Comparison of ENCODE assay signal across 17 cellular contexts in genomic region chr2:65027611-65028244, GRCh38. TPM values are rescaled to one million over a fixed set of nuclear protein-coding genes. Genes with fewer than 3 reads are reported as not detected.
A peak's percentile ranks its signal among the peaks of the same experiment; 100 is the strongest.
DNase-seq lines count a peak whose midpoint lies in the region; ATAC-seq, FAIRE-seq and TF ChIP-seq lines count a peak whose summit lies in the region.
"Had no signal": no experiment of that assay in that cellular context is flagged by ENCODE, and none has a peak within 500 bp of the region (broad histone marks: within the 10 kb centered on the region; RNA-seq: fewer than 3 reads in every experiment).

No MANE protein-coding gene starts in this region.

- H3K4ac ChIP-seq in trophoblast cell (ENCODE audit: low read depth, low read length): no peak overlapping the region

- peaks cover 75% of the 10 kb centered on the region for H3K4me1 ChIP-seq in KMS-11 (ENCODE audit: low read depth, poor library complexity, severe bottlenecking)
- H3K4me1 ChIP-seq in K562 (replicated peaks in 1 of 2; ENCODE audit: control insufficient read depth in 2 of 2, insufficient read depth in 2 of 2, low read length in 2 of 2): peaks cover 7 to 22% of the 10 kb centered on the region in 2 experiments; a peak in 4 of 5 replicates
- no peaks in the 10 kb centered on the region for H3K4me1 ChIP-seq in trophoblast cell (ENCODE audit: control insufficient read depth in 1 of 2, insufficient read depth in 2 of 2, low read length in 2 of 2)
- H3K4me1 ChIP-seq: sigmoid colon, uterus had no signal

- no peak overlapping the region for H3K23ac ChIP-seq in trophoblast cell (ENCODE audit: low read length)

- no peak overlapping the region for H2BK12ac ChIP-seq in trophoblast cell (ENCODE audit: low read length)

- H3K4me2 ChIP-seq in KMS-11: peak overlapping the region; percentile 44; the same call in 1 of the 2 replicates
- no peak overlapping the region for H3K4me2 ChIP-seq in K562 (ENCODE audit: insufficient read depth, low read length)
- no peak overlapping the region for H3K4me2 ChIP-seq in trophoblast cell (ENCODE audit: low read length)

- TF ChIP-seq CTCF in KMS-11 (conservative IDR thresholded peaks at IDR 0.05; ENCODE audit: low read depth, low read length): no peak
- no peak for TF ChIP-seq CTCF in K562 (IDR thresholded peaks at IDR 0.05 in 2 of 3, conservative IDR thresholded peaks at IDR 0.05 in 1 of 3; ENCODE audit: insufficient read depth in 2 of 3, low read depth in 1 of 3, low read length in 3 of 3)

- no peak overlapping the region for H3K18ac ChIP-seq in trophoblast cell (ENCODE audit: low read length)

- H3K27me3 ChIP-seq in KMS-11 (ENCODE audit: insufficient read depth, low read depth) (no peaks in the 10 kb centered on the region), K562 (ENCODE audit: control insufficient read depth in 2 of 2, insufficient read depth in 2 of 2, low read length in 2 of 2) (no peaks in the 10 kb centered on the region), trophoblast cell (ENCODE audit: insufficient read depth, low read length) (no peaks in the 10 kb centered on the region)
- H3K27me3 ChIP-seq: MG63, sigmoid colon, uterus had no signal

- H2BK120ac ChIP-seq in trophoblast cell (ENCODE audit: insufficient read depth, low read length, poor library complexity): no peak overlapping the region

- no TSS peak for BruUV-seq in K562 (replicated peaks; lab: Mats Ljungman, UMichigan)

- no peak overlapping the region for H3K14ac ChIP-seq in trophoblast cell (ENCODE audit: low read length)

- CTCF ChIA-PET in K562 (lab: Yijun Ruan, JAX; ENCODE audit: low intra/inter-chr PET ratio): interaction anchor here (0.6 kb wide), 1 partner anchor 11 kb away, joined by 3 read pairs; no protein-coding TSS in a partner anchor

- H4K8ac ChIP-seq in trophoblast cell (ENCODE audit: low read depth, low read length): no peak overlapping the region

- no peak for FAIRE-seq in K562 (lab: Jason Lieb, UNC)
- FAIRE-seq: D721Med had no signal

- TF ChIP-seq EP300 in K562 (IDR thresholded peaks at IDR 0.05; ENCODE audit: low read length): no peak

- TF ChIP-seq RAD21 in K562 (CRISPR knock-in tag; conservative IDR thresholded peaks at IDR 0.05 in 1 of 2, IDR thresholded peaks at IDR 0.05 in 1 of 2): no peak

- intact Hi-C loops in K562 (cut with micrococcal nuclease): no loop called here

- 40% methylated on average over 8 of the region's 8 CpGs for WGBS in K562 (ENCODE audit: insufficient coverage, low coverage, missing lambda C conversion rate)
- WGBS in trophoblast cell (ENCODE audit: extremely low coverage, insufficient coverage, insufficient read length): no CpG with 5 or more reads among the region's 8 CpGs

- H3K4me3 ChIP-seq in KMS-11 (IDR thresholded peaks at IDR 0.05; ENCODE audit: insufficient read depth, low read depth, low read length) (no peak overlapping the region), K562 (no peak overlapping the region), trophoblast cell (ENCODE audit: low read depth, low read length) (no peak overlapping the region)
- H3K4me3 ChIP-seq: MG63, sigmoid colon, uterus had no signal

- POLR2A ChIA-PET in K562 (lab: Yijun Ruan, JAX): interaction anchor here (1.0 kb wide), 1 partner anchor 9 kb away, joined by 4 read pairs; no protein-coding TSS in a partner anchor

- H2BK5ac ChIP-seq in trophoblast cell (ENCODE audit: low read depth, low read length, poor library complexity): no peak overlapping the region

- no peaks in the 10 kb centered on the region for H3K79me2 ChIP-seq in KMS-11 (ENCODE audit: insufficient read depth, low read depth)
- H3K79me2 ChIP-seq in K562 (ENCODE audit: control insufficient read depth, insufficient read depth, low read length): no peaks in the 10 kb centered on the region
- H3K79me2 ChIP-seq in trophoblast cell (ENCODE audit: control insufficient read depth, insufficient read depth, low read length, poor library complexity): no peaks in the 10 kb centered on the region

- DNase-seq in CD1c-positive myeloid dendritic cell (ENCODE audit: extremely low spot score) (peak; percentile 46), K562 (ENCODE audit: extremely low read depth in 1 of 4, low spot score in 3 of 4) (no peak), trophoblast cell (peak; percentile 33 to 66), C1 segment of cervical spinal cord (lab: John Stamatoyannopoulos, UW) (no peak), mesenteric fat pad (ENCODE audit: low spot score) (no peak)
- DNase-seq in activated CD8-positive, alpha-beta memory T cell treated with anti-CD3 and anti-CD28 coated beads, Interleukin-2, amount 50 U/mL, for 48 hours: no peak
- DNase-seq: MG63; NCI-H1930; NCI-H446 treated with DMSO at 0.1 percent for 48 hours; nucleus accumbens; sigmoid colon; stimulated activated CD4-positive, alpha-beta T cell treated with anti-CD3 and anti-CD28 coated beads, Interleukin-2, amount 100 ng/mL, for 48 hours; uterus had no signal

- no peak overlapping the region for H4K91ac ChIP-seq in trophoblast cell (ENCODE audit: low read depth, low read length)

- H4K20me1 ChIP-seq in KMS-11 (ENCODE audit: insufficient read depth) (no peaks in the 10 kb centered on the region), K562 (replicated peaks; ENCODE audit: control insufficient read depth, insufficient read depth, low read length) (no peaks in the 10 kb centered on the region)

- no peak for TF ChIP-seq POLR2A in K562 (conservative IDR thresholded peaks at IDR 0.05)

- H2AFZ ChIP-seq in KMS-11 (ENCODE audit: low read depth): no peak overlapping the region
- H2AFZ ChIP-seq in K562 (ENCODE audit: low read depth, low read length): no peak overlapping the region
- H2AFZ ChIP-seq in trophoblast cell (ENCODE audit: insufficient read depth, low read length, poor library complexity): no peak overlapping the region

- H3K9ac ChIP-seq in KMS-11 (no peak overlapping the region), K562 (ENCODE audit: insufficient read depth in 1 of 2, low read depth in 2 of 2, low read length in 2 of 2) (no peak overlapping the region), trophoblast cell (ENCODE audit: low read length) (no peak overlapping the region)

- no peak overlapping the region for H2AK5ac ChIP-seq in trophoblast cell (ENCODE audit: low read length)

- no peak overlapping the region for H4K12ac ChIP-seq in trophoblast cell (ENCODE audit: low read depth, low read length)

- ATAC-seq in K562: no peak
- no peak for ATAC-seq in HG03196 (IDR thresholded peaks at IDR 0.05; ENCODE audit: unreplicated experiment)
- ATAC-seq: activated naive CD4-positive, alpha-beta T cell treated with anti-CD3 and anti-CD28 coated beads, Interleukin-2, amount 50 U/mL, for 72 hours had no signal

- no peaks in the 10 kb centered on the region for H3K79me1 ChIP-seq in trophoblast cell (ENCODE audit: low read length)

- no peaks in the 10 kb centered on the region for H3K36me3 ChIP-seq in KMS-11 (ENCODE audit: insufficient read depth)
- no peaks in the 10 kb centered on the region; the same call in 2 of the 3 replicates for H3K36me3 ChIP-seq in K562 (ENCODE audit: control insufficient read depth, insufficient read depth, low read length)
- H3K36me3 ChIP-seq in trophoblast cell (ENCODE audit: control insufficient read depth in 1 of 2, insufficient read depth in 2 of 2, low read length in 2 of 2): no peaks in the 10 kb centered on the region
- H3K36me3 ChIP-seq: uterus had no signal

- H3K9me1 ChIP-seq in K562 (ENCODE audit: control insufficient read depth, insufficient read depth, low read length): peaks cover 2% of the 10 kb centered on the region

- in situ Hi-C loops in K562 (cut with MboI): no loop called here

- no peaks in the 10 kb centered on the region for H3K9me3 ChIP-seq in K562 (replicated peaks; ENCODE audit: control insufficient read depth, insufficient read depth, low read depth, low read length)
- no peaks in the 10 kb centered on the region for H3K9me3 ChIP-seq in trophoblast cell (ENCODE audit: insufficient read depth, low read depth, low read length)
- H3K9me3 ChIP-seq: MG63, sigmoid colon, uterus had no signal

- H3K27ac ChIP-seq in KMS-11 (no peak overlapping the region), K562 (ENCODE audit: extremely low read depth, low read depth, low read length) (no peak overlapping the region), trophoblast cell (ENCODE audit: low read depth, low read length) (no peak overlapping the region)
- H3K27ac ChIP-seq: sigmoid colon, uterus had no signal

RNA-seq across cellular contexts. Expression of gene CEP68, which starts 28.5 kb away (rescaled TPM):
- total RNA-seq in K562 (2011; cell fraction: chromatin; rRNA removed; ENCODE audit: low replicate concordance): 19.6 and 32.3 TPM in 2 replicates
- 15.3 and 16.3 TPM in 2 replicates for total RNA-seq in K562 (2011; cell fraction: nucleolus; rRNA removed)
- 16.1 and 19.7 TPM in 2 replicates for total RNA-seq in K562 (2011; cell fraction: nucleoplasm; rRNA removed)
- total RNA-seq in K562 (2014; rRNA removed): 4.5 and 7.2 TPM in 2 replicates
- 5.2 and 5.3 TPM in 2 replicates for total RNA-seq in K562 (2014; rRNA removed; fragmentation: Illumina TruSeq; extraction: Trizol)
- 4.8 and 5.1 TPM in 2 replicates for total RNA-seq in K562 (2015; rRNA removed; fragmentation: Illumina TruSeq; extraction: Trizol)
- 8.5 and 9.1 TPM in 2 replicates for total RNA-seq in K562 (2021)
- 5.4 and 9.7 TPM in 2 replicates for polyA plus RNA-seq in K562 (2011; rRNA removed)
- 4.7 and 6.8 TPM in 2 replicates for polyA plus RNA-seq in K562 (2011; cell fraction: cytosol; rRNA removed)
- polyA plus RNA-seq in K562 (2011; cell fraction: nucleus; rRNA removed): 9.6 and 10.4 TPM in 2 replicates
- 4.6 and 8.4 TPM in 2 replicates for polyA plus RNA-seq in K562 (2012)
- polyA plus RNA-seq in K562 (2014; fragmentation: Illumina TruSeq; extraction: Trizol): 6.7 and 7.2 TPM in 2 replicates
- 1 to 10 TPM; 1.4 to 1.5 TPM for polyA plus RNA-seq in K562 (2014; fragmentation: Nextera tagmentation; extraction: Ambion mirVana)
- polyA plus RNA-seq in K562 (2014; rRNA removed): 5.2 and 8.7 TPM in 2 replicates
- polyA minus RNA-seq in K562 (2011; rRNA and poly(A)+ RNA removed): 8.3 and 11.7 TPM in 2 replicates
- 3.4 and 4.0 TPM in 2 replicates for polyA minus RNA-seq in K562 (2011; cell fraction: cytosol; rRNA and poly(A)+ RNA removed)
- 10.6 and 15.1 TPM in 2 replicates for polyA minus RNA-seq in K562 (2011; cell fraction: nucleus; rRNA and poly(A)+ RNA removed)
- 6.0 and 6.3 TPM in 2 replicates for polyA plus RNA-seq in trophoblast cell (2013)
- total RNA-seq in mesenteric fat pad: 21.9 TPM

RNA-seq across cellular contexts. Expression of gene SLC1A4, which starts 38.5 kb away (rescaled TPM):
- 17.5 and 18.4 TPM in 2 replicates for total RNA-seq in K562 (2011; cell fraction: chromatin; rRNA removed; ENCODE audit: low replicate concordance)
- 26.2 and 28.7 TPM in 2 replicates for total RNA-seq in K562 (2011; cell fraction: nucleolus; rRNA removed)
- total RNA-seq in K562 (2011; cell fraction: nucleoplasm; rRNA removed): 23.0 and 27.7 TPM in 2 replicates
- total RNA-seq in K562 (2014; rRNA removed) (13.9 TPM in 2 replicates), K562 (2014; rRNA removed; fragmentation: Illumina TruSeq; extraction: Trizol) (10.9 and 11.5 TPM in 2 replicates), K562 (2015; rRNA removed; fragmentation: Illumina TruSeq; extraction: Trizol) (4.4 and 4.6 TPM in 2 replicates), K562 (2021) (18.5 and 24.0 TPM in 2 replicates), mesenteric fat pad (6.8 TPM)
- polyA plus RNA-seq in K562 (2011; rRNA removed) (6.9 and 13.4 TPM in 2 replicates), K562 (2014; fragmentation: Illumina TruSeq; extraction: Trizol) (16.4 and 18.0 TPM in 2 replicates), K562 (2014; fragmentation: Nextera tagmentation; extraction: Ambion mirVana) (1 to 10 TPM; 5.0 to 6.8 TPM), K562 (2014; rRNA removed) (9.8 and 11.6 TPM in 2 replicates)
- polyA plus RNA-seq in K562 (2011; cell fraction: cytosol; rRNA removed): 7.5 and 14.3 TPM in 2 replicates
- 11.3 and 11.9 TPM in 2 replicates for polyA plus RNA-seq in K562 (2011; cell fraction: nucleus; rRNA removed)
- 8.3 and 42.0 TPM in 2 replicates for polyA plus RNA-seq in K562 (2012)
- 14.3 and 23.1 TPM in 2 replicates for polyA minus RNA-seq in K562 (2011; rRNA and poly(A)+ RNA removed)
- 10.3 and 18.3 TPM in 2 replicates for polyA minus RNA-seq in K562 (2011; cell fraction: cytosol; rRNA and poly(A)+ RNA removed)
- polyA minus RNA-seq in K562 (2011; cell fraction: nucleus; rRNA and poly(A)+ RNA removed): 4.3 and 8.0 TPM in 2 replicates
- polyA plus RNA-seq in trophoblast cell (2013): 0.50 and 0.81 TPM in 2 replicates

Comparison
In these comparisons a context has a peak if more than half of its experiments do, and no peak if none do; other contexts are left out.
1. DNase-seq: peak in CD1c-positive myeloid dendritic cell (single experiment) and trophoblast cell (2 of 2); none in K562 (0 of 4), C1 segment of cervical spinal cord (0 of 14), mesenteric fat pad (single experiment) and activated CD8-positive, alpha-beta memory T cell treated with anti-CD3 and anti-CD28 coated beads, Interleukin-2, amount 50 U/mL, for 48 hours (single experiment).